In genomic region chr2:212935749-212936148, GRCh38 we compare ENCODE assay signal across 30 cellular contexts.
"Had no signal": no experiment of that assay in that cellular context is flagged by ENCODE, and none has a peak within 500 bp of the region (broad histone marks: within the 10 kb centered on the region; RNA-seq: fewer than 3 reads in every experiment).

No MANE protein-coding gene starts in this region.

- H3K79me2 ChIP-seq: hepatocyte had no signal

- H3K9me3 ChIP-seq: adrenal gland, body of pancreas, gastrocnemius medialis, neutrophil, sigmoid colon, stomach, tibial artery, upper lobe of right lung had no signal

- FAIRE-seq: small intestine had no signal

- H3K4me2 ChIP-seq: hepatocyte had no signal

- H3K4me1 ChIP-seq: adrenal gland, upper lobe of right lung had no signal

- H3K4me3 ChIP-seq: adrenal gland, body of pancreas, cardiac muscle cell, gastrocnemius medialis, hepatocyte, sigmoid colon, stomach, tibial artery, upper lobe of right lung had no signal

- ATAC-seq: activated CD4-positive, CD25-positive, alpha-beta regulatory T cell treated with anti-CD3 and anti-CD28 coated beads, Interleukin-2, amount 50 U/mL, for 24 hours; body of pancreas; left cardiac atrium; stimulated activated memory B cell treated with anti-CD40 and anti-IgM and Interleukin-4, amounts not matched to agents 10 μg/mL and 1 μg/mL and 100 μg/mL, for 72 hours; upper lobe of right lung had no signal

- H3K27me3 ChIP-seq: adrenal gland, body of pancreas, cardiac muscle cell, gastrocnemius medialis, hepatocyte, neutrophil, sigmoid colon, stomach, tibial artery, upper lobe of right lung had no signal

- DNase-seq: activated CD4-positive, alpha-beta T cell treated with anti-CD3 and anti-CD28 coated beads for 48 hours; activated CD4-positive, alpha-beta T cell treated with anti-CD3 and anti-CD28 coated beads, Interleukin-2, amount 50 U/mL, for 48 hours; activated CD8-positive, alpha-beta memory T cell treated with anti-CD3 and anti-CD28 coated beads for 24 hours; activated effector memory CD4-positive, alpha-beta T cell treated with anti-CD3 and anti-CD28 coated beads, Interleukin-2, amount 50 U/mL, for 16 hours; activated naive CD4-positive, alpha-beta T cell treated with anti-CD3 and anti-CD28 coated beads for 36 hours; activated naive CD8-positive, alpha-beta T cell treated with anti-CD3 and anti-CD28 coated beads for 36 hours; adrenal gland; aorta; body of pancreas; gastrocnemius medialis; glutamatergic neuron; islet precursor cell; left cardiac atrium; mammary epithelial cell; retina; sigmoid colon; small intestine; stimulated activated CD4-positive, alpha-beta T cell treated with anti-CD3 and anti-CD28 coated beads, Interleukin-1b, Interleukin-23, amount 100 ng/mL, for 48 hours; stimulated activated CD4-positive, alpha-beta T cell treated with anti-CD3 and anti-CD28 coated beads, Interleukin-4, amount 100 ng/mL, for 4 hours; stimulated activated CD8-positive, alpha-beta memory T cell treated with anti-CD3 and anti-CD28 coated beads, Interleukin-4, amount 100 ng/mL, for 48 hours; stomach; T-helper 9 cell; tibial artery; upper lobe of right lung; WERI-Rb-1 had no signal

- H3K36me3 ChIP-seq: adrenal gland, cardiac muscle cell, gastrocnemius medialis, neutrophil, sigmoid colon, stomach, tibial artery, upper lobe of right lung, WERI-Rb-1 had no signal

- H3K27ac ChIP-seq: adrenal gland, body of pancreas, cardiac muscle cell, gastrocnemius medialis, hepatocyte, neutrophil, sigmoid colon, stomach, tibial artery, upper lobe of right lung, WERI-Rb-1 had no signal

- H2AFZ ChIP-seq: hepatocyte had no signal
